2 cellular contexts compared by ENCODE assay signal in the genomic region with DNA sequence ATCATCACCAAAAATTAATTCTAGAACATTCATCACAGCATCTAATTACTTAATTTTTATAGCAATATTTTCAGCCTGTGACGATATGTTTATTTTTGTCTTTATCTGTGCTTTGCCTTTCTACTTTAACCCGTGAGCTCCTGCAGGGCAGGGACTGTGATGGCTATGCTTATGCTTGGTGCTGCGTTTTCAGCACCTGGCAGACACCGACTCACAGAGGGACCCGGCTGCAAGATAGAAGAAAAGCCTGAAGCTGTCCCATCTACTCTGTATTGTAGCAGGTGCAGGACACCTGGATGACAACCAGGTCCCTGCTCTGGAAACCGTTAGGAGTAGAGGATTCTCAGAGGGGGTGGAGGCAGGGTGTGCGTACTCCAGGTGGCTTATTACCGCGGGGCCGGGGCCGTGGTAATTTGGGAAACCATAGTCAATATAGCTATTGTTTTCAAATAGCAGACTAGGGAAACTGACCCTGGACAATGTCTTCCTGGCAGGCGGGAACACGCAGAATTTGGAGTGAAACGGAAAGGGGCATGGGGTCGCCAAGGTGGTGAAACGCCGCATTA.
TF ChIP-seq lines count a peak whose summit lies in the region.

No MANE protein-coding gene starts in this region.

TF ChIP-seq in A549, 52 proteins besides CTCF, POLR2A, EP300 and RAD21 (continued from another document):
- TF ChIP-seq, protein P1, sequence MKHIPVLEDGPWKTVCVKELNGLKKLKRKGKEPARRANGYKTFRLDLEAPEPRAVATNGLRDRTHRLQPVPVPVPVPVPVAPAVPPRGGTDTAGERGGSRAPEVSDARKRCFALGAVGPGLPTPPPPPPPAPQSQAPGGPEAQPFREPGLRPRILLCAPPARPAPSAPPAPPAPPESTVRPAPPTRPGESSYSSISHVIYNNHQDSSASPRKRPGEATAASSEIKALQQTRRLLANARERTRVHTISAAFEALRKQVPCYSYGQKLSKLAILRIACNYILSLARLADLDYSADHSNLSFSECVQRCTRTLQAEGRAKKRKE (CRISPR knock-in tag; IDR thresholded peaks at IDR 0.05; ENCODE audit: low read depth), result no peak
- TF ChIP-seq, protein P2, sequence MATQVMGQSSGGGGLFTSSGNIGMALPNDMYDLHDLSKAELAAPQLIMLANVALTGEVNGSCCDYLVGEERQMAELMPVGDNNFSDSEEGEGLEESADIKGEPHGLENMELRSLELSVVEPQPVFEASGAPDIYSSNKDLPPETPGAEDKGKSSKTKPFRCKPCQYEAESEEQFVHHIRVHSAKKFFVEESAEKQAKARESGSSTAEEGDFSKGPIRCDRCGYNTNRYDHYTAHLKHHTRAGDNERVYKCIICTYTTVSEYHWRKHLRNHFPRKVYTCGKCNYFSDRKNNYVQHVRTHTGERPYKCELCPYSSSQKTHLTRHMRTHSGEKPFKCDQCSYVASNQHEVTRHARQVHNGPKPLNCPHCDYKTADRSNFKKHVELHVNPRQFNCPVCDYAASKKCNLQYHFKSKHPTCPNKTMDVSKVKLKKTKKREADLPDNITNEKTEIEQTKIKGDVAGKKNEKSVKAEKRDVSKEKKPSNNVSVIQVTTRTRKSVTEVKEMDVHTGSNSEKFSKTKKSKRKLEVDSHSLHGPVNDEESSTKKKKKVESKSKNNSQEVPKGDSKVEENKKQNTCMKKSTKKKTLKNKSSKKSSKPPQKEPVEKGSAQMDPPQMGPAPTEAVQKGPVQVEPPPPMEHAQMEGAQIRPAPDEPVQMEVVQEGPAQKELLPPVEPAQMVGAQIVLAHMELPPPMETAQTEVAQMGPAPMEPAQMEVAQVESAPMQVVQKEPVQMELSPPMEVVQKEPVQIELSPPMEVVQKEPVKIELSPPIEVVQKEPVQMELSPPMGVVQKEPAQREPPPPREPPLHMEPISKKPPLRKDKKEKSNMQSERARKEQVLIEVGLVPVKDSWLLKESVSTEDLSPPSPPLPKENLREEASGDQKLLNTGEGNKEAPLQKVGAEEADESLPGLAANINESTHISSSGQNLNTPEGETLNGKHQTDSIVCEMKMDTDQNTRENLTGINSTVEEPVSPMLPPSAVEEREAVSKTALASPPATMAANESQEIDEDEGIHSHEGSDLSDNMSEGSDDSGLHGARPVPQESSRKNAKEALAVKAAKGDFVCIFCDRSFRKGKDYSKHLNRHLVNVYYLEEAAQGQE (IDR thresholded peaks at IDR 0.05), result no peak
- no peak for TF ChIP-seq BHLHE40 (IDR thresholded peaks at IDR 0.05; ENCODE audit: low read depth, low read length)

TF ChIP-seq in IMR-90, 13 proteins besides CTCF, POLR2A, EP300 and RAD21 (continued from another document):
- TF ChIP-seq, protein P3, sequence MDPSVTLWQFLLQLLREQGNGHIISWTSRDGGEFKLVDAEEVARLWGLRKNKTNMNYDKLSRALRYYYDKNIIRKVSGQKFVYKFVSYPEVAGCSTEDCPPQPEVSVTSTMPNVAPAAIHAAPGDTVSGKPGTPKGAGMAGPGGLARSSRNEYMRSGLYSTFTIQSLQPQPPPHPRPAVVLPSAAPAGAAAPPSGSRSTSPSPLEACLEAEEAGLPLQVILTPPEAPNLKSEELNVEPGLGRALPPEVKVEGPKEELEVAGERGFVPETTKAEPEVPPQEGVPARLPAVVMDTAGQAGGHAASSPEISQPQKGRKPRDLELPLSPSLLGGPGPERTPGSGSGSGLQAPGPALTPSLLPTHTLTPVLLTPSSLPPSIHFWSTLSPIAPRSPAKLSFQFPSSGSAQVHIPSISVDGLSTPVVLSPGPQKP (IDR thresholded peaks at IDR 0.05; ENCODE audit: borderline replicate concordance, low read depth, low read length), result no peak
- TF ChIP-seq RFX5 (IDR thresholded peaks at IDR 0.05; ENCODE audit: low read depth, low read length), result no peak
- TF ChIP-seq CEBPB (IDR thresholded peaks at IDR 0.05; ENCODE audit: low read depth, low read length), result no peak
- TF ChIP-seq MXI1 (IDR thresholded peaks at IDR 0.05; ENCODE audit: borderline replicate concordance, low read depth, low read length), result no peak
- no peak for TF ChIP-seq FOS (IDR thresholded peaks at IDR 0.05; ENCODE audit: low read depth, low read length)
- no peak for TF ChIP-seq NFE2L2 (IDR thresholded peaks at IDR 0.05; ENCODE audit: low read depth, low read length)
- TF ChIP-seq, protein P4, sequence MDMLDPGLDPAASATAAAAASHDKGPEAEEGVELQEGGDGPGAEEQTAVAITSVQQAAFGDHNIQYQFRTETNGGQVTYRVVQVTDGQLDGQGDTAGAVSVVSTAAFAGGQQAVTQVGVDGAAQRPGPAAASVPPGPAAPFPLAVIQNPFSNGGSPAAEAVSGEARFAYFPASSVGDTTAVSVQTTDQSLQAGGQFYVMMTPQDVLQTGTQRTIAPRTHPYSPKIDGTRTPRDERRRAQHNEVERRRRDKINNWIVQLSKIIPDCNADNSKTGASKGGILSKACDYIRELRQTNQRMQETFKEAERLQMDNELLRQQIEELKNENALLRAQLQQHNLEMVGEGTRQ (IDR thresholded peaks at IDR 0.05; ENCODE audit: low read depth, low read length), result no peak
- TF ChIP-seq CHD1 (IDR thresholded peaks at IDR 0.05; ENCODE audit: low read depth, low read length), result no peak
